12 cellular contexts compared by ENCODE assay signal in genomic region chr20:49690899-49691620, GRCh38. TPM values are rescaled to one million over a fixed set of nuclear protein-coding genes. Genes with fewer than 3 reads are reported as not detected.
A peak's percentile ranks its signal among the peaks of the same experiment; 100 is the strongest.
DNase-seq lines count a peak whose midpoint lies in the region; ATAC-seq, FAIRE-seq and TF ChIP-seq lines count a peak whose summit lies in the region.
"Had no signal": no experiment of that assay in that cellular context is flagged by ENCODE, and none has a peak within 500 bp of the region (broad histone marks: within the 10 kb centered on the region; RNA-seq: fewer than 3 reads in every experiment).

No MANE protein-coding gene starts in this region.

- peaks cover 5% of the 10 kb centered on the region for H3K27me3 Mint-ChIP-seq in GM23338 (ENCODE audit: insufficient read depth, low read depth, poor library complexity)
- H3K27me3 Mint-ChIP-seq in CD8-positive, alpha-beta memory T cell = no peaks in the 10 kb centered on the region
- H3K27me3 Mint-ChIP-seq: stimulated activated naive B cell treated with anti-CD40 and anti-IgM and Interleukin-4, amounts not matched to agents 10 μg/mL and 1 μg/mL and 100 μg/mL, for 72 hours had no signal

- no peaks in the 10 kb centered on the region for H3K9me3 Mint-ChIP-seq in GM23338
- no peaks in the 10 kb centered on the region for H3K9me3 Mint-ChIP-seq in CD8-positive, alpha-beta memory T cell
- no peaks in the 10 kb centered on the region for H3K9me3 Mint-ChIP-seq in activated naive CD4-positive, alpha-beta T cell treated with anti-CD3 and anti-CD28 coated beads, Interleukin-2, amount 50 U/mL, for 72 hours
- H3K9me3 Mint-ChIP-seq: stimulated activated naive B cell treated with anti-CD40 and anti-IgM and Interleukin-4, amounts not matched to agents 10 μg/mL and 1 μg/mL and 100 μg/mL, for 72 hours had no signal

- H3K27me3 ChIP-seq in GM23338 (ENCODE audit: insufficient read depth) (no peaks in the 10 kb centered on the region), pancreas (no peaks in the 10 kb centered on the region)
- no peaks in the 10 kb centered on the region for H3K27me3 ChIP-seq in CD8-positive, alpha-beta memory T cell (ENCODE audit: insufficient read depth, low read length, poor library complexity, severe bottlenecking)
- H3K27me3 ChIP-seq: SJSA1 had no signal

- H3K79me2 ChIP-seq in GM23338 (replicated peaks; ENCODE audit: insufficient read depth) = peaks cover 100% of the 10 kb centered on the region

- ATAC-seq in GM23338 = no peak
- ATAC-seq in pancreas = peak; percentile 79 to 88 (median 80)
- no peak for ATAC-seq in activated naive CD4-positive, alpha-beta T cell treated with anti-CD3 and anti-CD28 coated beads, Interleukin-2, amount 50 U/mL, for 72 hours
- ATAC-seq: stimulated activated naive B cell treated with anti-CD40 and anti-IgM and Interleukin-4, amounts not matched to agents 10 μg/mL and 1 μg/mL and 100 μg/mL, for 72 hours had no signal

- H3K36me3 ChIP-seq in GM23338 (ENCODE audit: insufficient read depth) (no peaks in the 10 kb centered on the region), SK-N-MC (ENCODE audit: insufficient read depth, low read length) (no peaks in the 10 kb centered on the region), pancreas (no peaks in the 10 kb centered on the region)
- no peaks in the 10 kb centered on the region for H3K36me3 ChIP-seq in CD8-positive, alpha-beta memory T cell (ENCODE audit: insufficient read depth, low read length)
- H3K36me3 ChIP-seq: SJSA1 had no signal

- DNase-seq in GM23338 (ENCODE audit: low spot score) (no peak), SK-N-MC (ENCODE audit: low read depth, low spot score) (no peak), fibroblast of pulmonary artery (ENCODE audit: low read depth) (peak; percentile 72), pancreas (peak; percentile 60 to 83 (median 76)), DMS79 (lab: John Stamatoyannopoulos, UW) (no peak), UCSD-AML1 (lab: John Stamatoyannopoulos, UW; ENCODE audit: unreplicated experiment) (no peak)
- no peak for DNase-seq in CD8-positive, alpha-beta memory T cell
- DNase-seq in activated naive CD4-positive, alpha-beta T cell treated with anti-CD3 and anti-CD28 coated beads, Interleukin-2, amount 50 U/mL, for 72 hours (ENCODE audit: low spot score in 2 of 2) = no peak
- DNase-seq: GF-D8; stimulated activated naive B cell treated with anti-CD40 and anti-IgM and Interleukin-4, amounts not matched to agents 10 μg/mL and 1 μg/mL and 100 μg/mL, for 72 hours had no signal

- no peaks in the 10 kb centered on the region for H3K36me3 Mint-ChIP-seq in GM23338 (ENCODE audit: low read depth)
- H3K36me3 Mint-ChIP-seq in CD8-positive, alpha-beta memory T cell = peaks cover 0 to 2% (median 0%) of the 10 kb centered on the region in 3 donors
- no peaks in the 10 kb centered on the region for H3K36me3 Mint-ChIP-seq in activated naive CD4-positive, alpha-beta T cell treated with anti-CD3 and anti-CD28 coated beads, Interleukin-2, amount 50 U/mL, for 72 hours

- H3K27ac ChIP-seq in GM23338 (ENCODE audit: low read depth) (no peak overlapping the region), SK-N-MC (peak overlapping the region; percentile 48), pancreas (peak overlapping the region; percentile 22 to 92 (median 77))
- no peak overlapping the region for H3K27ac ChIP-seq in CD8-positive, alpha-beta memory T cell (ENCODE audit: low read depth, low read length)
- H3K27ac ChIP-seq: SJSA1 had no signal

- CTCF ChIA-PET in CD8-positive, alpha-beta memory T cell (lab: Charles Lee) = no interaction called here

- TF ChIP-seq CTCF in GM23338 (conservative IDR thresholded peaks at IDR 0.05; ENCODE audit: low read depth in 2 of 2) (no peak), fibroblast of pulmonary artery (IDR thresholded peaks at IDR 0.05; ENCODE audit: low read length, missing control alignments) (no peak), pancreas (IDR thresholded peaks at IDR 0.05) (no peak)

- H3K9me2 ChIP-seq in GM23338 (ENCODE audit: insufficient read depth) = no peaks in the 10 kb centered on the region

- 0 out of 2 replicates have a peak overlapping the region, but pooled peaks have one; percentile 22 for H3K27ac Mint-ChIP-seq in GM23338
- H3K27ac Mint-ChIP-seq in CD8-positive, alpha-beta memory T cell = peak overlapping the region in 1 of 8 donors; percentile 4
- peak overlapping the region in 1 of 2 donors; percentile 6 for H3K27ac Mint-ChIP-seq in activated naive CD4-positive, alpha-beta T cell treated with anti-CD3 and anti-CD28 coated beads, Interleukin-2, amount 50 U/mL, for 72 hours
- H3K27ac Mint-ChIP-seq: stimulated activated naive B cell treated with anti-CD40 and anti-IgM and Interleukin-4, amounts not matched to agents 10 μg/mL and 1 μg/mL and 100 μg/mL, for 72 hours had no signal

- peaks cover 81% of the 10 kb centered on the region for H3K4me1 Mint-ChIP-seq in GM23338
- H3K4me1 Mint-ChIP-seq in CD8-positive, alpha-beta memory T cell = peaks cover 62 to 93% (median 65%) of the 10 kb centered on the region in 3 donors

- H3K4me3 Mint-ChIP-seq in GM23338 = no peak overlapping the region
- no peak overlapping the region for H3K4me3 Mint-ChIP-seq in CD8-positive, alpha-beta memory T cell
- H3K4me3 Mint-ChIP-seq: stimulated activated naive B cell treated with anti-CD40 and anti-IgM and Interleukin-4, amounts not matched to agents 10 μg/mL and 1 μg/mL and 100 μg/mL, for 72 hours had no signal

- 0 out of 2 replicates have a peak, but pooled peaks cover 3% of the 10 kb centered on the region for H3F3A ChIP-seq in GM23338 (replicated peaks; ENCODE audit: low read depth)

- FAIRE-seq in pancreas (lab: Jason Lieb, UNC) = no peak

- peaks cover 61% of the 10 kb centered on the region for H3K4me1 ChIP-seq in GM23338 (ENCODE audit: insufficient read depth)
- peaks cover 40 to 84% (median 44%) of the 10 kb centered on the region in 3 donors for H3K4me1 ChIP-seq in pancreas
- peaks cover 9% of the 10 kb centered on the region for H3K4me1 ChIP-seq in CD8-positive, alpha-beta memory T cell (ENCODE audit: insufficient read depth, low read length)

- no peak overlapping the region for H3K9ac ChIP-seq in SK-N-MC (ENCODE audit: insufficient read length)

- peaks cover 82% of the 10 kb centered on the region for H4K20me1 ChIP-seq in GM23338 (replicated peaks; ENCODE audit: insufficient read depth)

- WGBS in pancreas, 2 donors = 11 to 14% methylated on average over 9 of the region's 9 CpGs

- H2AFZ ChIP-seq in GM23338 = no peak overlapping the region

- POLR2A ChIA-PET in CD8-positive, alpha-beta memory T cell (lab: Charles Lee) = no interaction called here

- intact Hi-C loops in pancreas (cut with DNase I) = no loop called here

- H3K4me3 ChIP-seq in GM23338 (no peak overlapping the region), SK-N-MC (no peak overlapping the region), fibroblast of pulmonary artery (replicated peaks; ENCODE audit: low read depth, low read length) (no peak overlapping the region), pancreas (no peak overlapping the region)
- H3K4me3 ChIP-seq in CD8-positive, alpha-beta memory T cell (ENCODE audit: low read length) = no peak overlapping the region
- H3K4me3 ChIP-seq: SJSA1, skin epidermis had no signal

- no peaks in the 10 kb centered on the region for H3K9me3 ChIP-seq in SK-N-MC (ENCODE audit: low read depth, low read length)
- H3K9me3 ChIP-seq in pancreas = no peaks in the 10 kb centered on the region
- H3K9me3 ChIP-seq in CD8-positive, alpha-beta memory T cell (ENCODE audit: low read length) = no peaks in the 10 kb centered on the region
- H3K9me3 ChIP-seq: SJSA1 had no signal

- H3K4me2 ChIP-seq in GM23338 = no peak overlapping the region

TF ChIP-seq in GM23338, 12 proteins besides CTCF, POLR2A, EP300 and RAD21 (continues in another document):
- TF ChIP-seq EZH2 (IDR thresholded peaks at IDR 0.05; ENCODE audit: low read depth, unreplicated experiment) (no peak), ETS1 (IDR thresholded peaks at IDR 0.05) (no peak), REST (IDR thresholded peaks at IDR 0.05; ENCODE audit: unreplicated experiment) (no peak)

RNA-seq across cellular contexts. Expression of gene B4GALT5, which starts 22.6 kb away (rescaled TPM):
- 50.3 and 53.2 TPM in 2 replicates for total RNA-seq in GM23338 (2014; rRNA removed; shearing (Covaris generic))
- polyA plus RNA-seq in GM23338 (2016; fragmentation: Nextera tagmentation; extraction: Ambion mirVana) (19.1 and 20.1 TPM in 2 replicates), pancreas (1 to 10 TPM; 5.1 to 7.7 TPM)
- total RNA-seq in pancreas = 10 to 100 TPM in 3 of 6 donors, 1 to 10 TPM in 3; 7.4 to 28.2 (median 9.6) TPM
- 10 to 100 TPM; 37.5 to 39.1 TPM for total RNA-seq in CD8-positive, alpha-beta memory T cell
- 2.0 TPM for polyA plus RNA-seq in CD8-positive, alpha-beta memory T cell
- total RNA-seq in activated naive CD4-positive, alpha-beta T cell treated with anti-CD3 and anti-CD28 coated beads, Interleukin-2, amount 50 U/mL, for 72 hours = 10 to 100 TPM in 1 of 2 donors, 1 to 10 TPM in 1; 9.4 to 19.0 TPM

Comparison
In these comparisons a context has a peak if more than half of its experiments do, and no peak if none do; other contexts are left out.
1. ATAC-seq: peak in pancreas (4 of 4); none in GM23338 (single experiment) and activated naive CD4-positive, alpha-beta T cell treated with anti-CD3 and anti-CD28 coated beads, Interleukin-2, amount 50 U/mL, for 72 hours (0 of 2).
2. DNase-seq: peak in fibroblast of pulmonary artery (single experiment) and pancreas (6 of 6); none in GM23338 (single experiment), SK-N-MC (single experiment), CD8-positive, alpha-beta memory T cell (0 of 5), DMS79 (single experiment), UCSD-AML1 (single experiment) and activated naive CD4-positive, alpha-beta T cell treated with anti-CD3 and anti-CD28 coated beads, Interleukin-2, amount 50 U/mL, for 72 hours (0 of 2).
3. H3K27ac ChIP-seq: peak in SK-N-MC (single experiment) and pancreas (4 of 4); none in GM23338 (single experiment) and CD8-positive, alpha-beta memory T cell (single experiment).